In the genomic region with DNA sequence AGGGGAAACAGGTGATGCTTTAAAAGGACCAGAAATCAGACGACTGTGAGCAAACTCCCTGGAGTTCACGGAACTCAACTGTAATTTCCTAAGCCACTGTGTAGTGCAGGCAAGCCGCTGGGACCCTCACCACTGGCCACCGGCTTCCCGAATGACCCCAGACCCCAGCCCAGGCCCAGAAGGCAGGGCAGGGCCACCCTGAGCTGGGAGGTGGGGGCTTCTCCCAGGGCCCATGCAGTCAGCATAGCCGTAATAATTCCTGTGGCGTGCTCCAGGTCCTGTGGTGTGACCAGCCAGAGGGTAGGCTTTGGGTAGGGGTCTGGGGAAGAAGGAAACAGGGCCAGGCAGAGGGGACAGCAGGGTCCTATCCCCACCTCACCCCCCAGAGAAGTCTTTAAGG, we compare ENCODE assay signal across 13 cellular contexts.
"Had no signal": no experiment of that assay in that cellular context is flagged by ENCODE, and none has a peak within 500 bp of the region (broad histone marks: within the 10 kb centered on the region; RNA-seq: fewer than 3 reads in every experiment).

No MANE protein-coding gene starts in this region.

- H3K27me3 ChIP-seq: adrenal gland, heart left ventricle had no signal

- H3K4me3 Mint-ChIP-seq: WTC11 had no signal

- DNase-seq: activated CD4-positive, alpha-beta T cell treated with anti-CD3 and anti-CD28 coated beads, Interleukin-2, amount 10 ng/mL, durations not matched to agents 24 days and 14 days; activated CD8-positive, alpha-beta memory T cell treated with anti-CD3 and anti-CD28 coated beads for 24 hours; central memory CD4-positive, alpha-beta T cell; cortex of kidney; effector CD8-positive, alpha-beta T cell; mesendoderm; SK-N-SH; small intestine; stimulated activated naive CD4-positive, alpha-beta T cell treated with Interleukin-2 at 50 U/mL for 16 hours had no signal

- H3K27me3 Mint-ChIP-seq: activated CD4-positive, alpha-beta T cell treated with anti-CD3 and anti-CD28 coated beads, Interleukin-2, amount 10 ng/mL, durations not matched to agents 24 days and 14 days had no signal

- ATAC-seq: heart left ventricle, left lung, WTC11 had no signal

- H3K9me3 ChIP-seq: adrenal gland, heart left ventricle, left lung, SK-N-SH had no signal

- H3K4me3 ChIP-seq: adrenal gland, heart left ventricle, left lung had no signal

- H3K9me3 Mint-ChIP-seq: activated CD4-positive, alpha-beta T cell treated with anti-CD3 and anti-CD28 coated beads, Interleukin-2, amount 10 ng/mL, durations not matched to agents 24 days and 14 days; WTC11 had no signal

- H3K36me3 ChIP-seq: adrenal gland, heart left ventricle, left lung had no signal

- H3K27ac Mint-ChIP-seq: activated CD4-positive, alpha-beta T cell treated with anti-CD3 and anti-CD28 coated beads, Interleukin-2, amount 10 ng/mL, durations not matched to agents 24 days and 14 days; WTC11 had no signal

- H3K27ac ChIP-seq: adrenal gland, heart left ventricle, left lung had no signal
